In the genomic region with DNA sequence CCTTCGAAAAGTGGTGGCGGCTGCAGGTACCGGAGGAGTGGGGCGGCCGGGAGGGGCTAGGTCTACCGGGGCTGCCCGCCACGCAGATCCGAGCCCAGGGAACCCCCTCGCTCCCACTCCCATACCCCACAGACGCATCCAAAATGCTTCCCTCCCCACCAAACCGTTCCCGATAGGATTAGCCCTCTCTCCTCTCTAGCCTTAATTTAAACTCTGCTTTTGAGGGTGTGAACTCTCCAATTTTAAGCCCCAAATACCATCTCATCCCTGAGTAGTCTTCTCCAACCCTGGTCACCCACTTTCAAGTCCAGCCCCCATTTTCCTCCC, we compare ENCODE assay signal across 8 cellular contexts. TPM values are rescaled to one million over a fixed set of nuclear protein-coding genes. Genes with fewer than 3 reads are reported as not detected.
DNase-seq lines count a peak whose midpoint lies in the region; ATAC-seq and TF ChIP-seq lines count a peak whose summit lies in the region.

No MANE protein-coding gene starts in this region.

- H3K27me3 ChIP-seq in GM23338 (ENCODE audit: insufficient read depth): peaks cover 76% of the 10 kb centered on the region
- H3K27me3 ChIP-seq in iPS DF 6.9 (ENCODE audit: control insufficient read depth, insufficient read depth, low read length): peaks cover 32% of the 10 kb centered on the region
- peaks cover 33 to 50% (median 37%) of the 10 kb centered on the region in 3 donors for H3K27me3 ChIP-seq in skeletal muscle tissue (ENCODE audit: control insufficient read depth in 3 of 3, insufficient read depth in 3 of 3, low read length in 3 of 3)

- no peaks in the 10 kb centered on the region for H3K9me2 ChIP-seq in GM23338 (ENCODE audit: insufficient read depth)

- H3K4me3 ChIP-seq in GM23338 (peak overlapping the region; percentile 75), iPS DF 6.9 (ENCODE audit: low read length) (peak overlapping the region; percentile 52; the same call in 1 of the 2 replicates), skeletal muscle tissue (ENCODE audit: low read length in 3 of 3) (peak overlapping the region; percentile 56 to 77 (median 63))

- DNase-seq in GM23338 (ENCODE audit: low spot score) (no peak), iPS DF 6.9 (ENCODE audit: low read depth, low spot score) (no peak), DMS153 treated with DMSO at 0.1 percent for 48 hours (lab: John Stamatoyannopoulos, UW; ENCODE audit: unreplicated experiment) (no peak), SHP77 (lab: John Stamatoyannopoulos, UW) (no peak)
- no peak for DNase-seq in activated CD4-positive, alpha-beta memory T cell treated with anti-CD3 and anti-CD28 coated beads, Interleukin-2, amount 10 ng/mL, durations not matched to agents 7 days and 5 days

- no CpG with 5 or more reads among the region's 13 CpGs for WGBS in iPS DF 6.9 (ENCODE audit: insufficient coverage, insufficient read length)

- H3K4me3 Mint-ChIP-seq in GM23338: peak overlapping the region; percentile 70
- H3K4me3 Mint-ChIP-seq in activated CD4-positive, alpha-beta memory T cell treated with anti-CD3 and anti-CD28 coated beads, Interleukin-2, amount 10 ng/mL, durations not matched to agents 7 days and 5 days: peak overlapping the region; percentile 74

- 0 out of 2 replicates have a peak, but pooled peaks cover 5% of the 10 kb centered on the region for H4K20me1 ChIP-seq in GM23338 (replicated peaks; ENCODE audit: insufficient read depth)

- H3K36me3 Mint-ChIP-seq in GM23338 (ENCODE audit: low read depth): no peaks in the 10 kb centered on the region; the same call in 2 of the 3 replicates
- peaks cover 3% of the 10 kb centered on the region for H3K36me3 Mint-ChIP-seq in activated CD4-positive, alpha-beta memory T cell treated with anti-CD3 and anti-CD28 coated beads, Interleukin-2, amount 10 ng/mL, durations not matched to agents 7 days and 5 days (ENCODE audit: low read depth)

- no peaks in the 10 kb centered on the region for H3K79me2 ChIP-seq in GM23338 (replicated peaks; ENCODE audit: insufficient read depth)

- H3K9ac ChIP-seq in skeletal muscle tissue (ENCODE audit: low read depth in 1 of 3, low read length in 3 of 3): peak overlapping the region in 2 of 3 donors; percentile 55 to 76

- no peak overlapping the region for H3K27ac Mint-ChIP-seq in GM23338
- H3K27ac Mint-ChIP-seq in activated CD4-positive, alpha-beta memory T cell treated with anti-CD3 and anti-CD28 coated beads, Interleukin-2, amount 10 ng/mL, durations not matched to agents 7 days and 5 days: no peak overlapping the region

- H3K9me3 Mint-ChIP-seq in GM23338: no peaks in the 10 kb centered on the region; the same call in 1 of the 3 replicates
- H3K9me3 Mint-ChIP-seq in activated CD4-positive, alpha-beta memory T cell treated with anti-CD3 and anti-CD28 coated beads, Interleukin-2, amount 10 ng/mL, durations not matched to agents 7 days and 5 days: no peaks in the 10 kb centered on the region

- H3K4me1 ChIP-seq in GM23338 (ENCODE audit: insufficient read depth): peaks cover 9% of the 10 kb centered on the region; the same call in 1 of the 2 replicates
- no peaks in the 10 kb centered on the region for H3K4me1 ChIP-seq in iPS DF 6.9 (ENCODE audit: control insufficient read depth, insufficient read depth, low read length)
- H3K4me1 ChIP-seq in skeletal muscle tissue (ENCODE audit: control insufficient read depth in 3 of 3, insufficient read depth in 3 of 3, low read length in 3 of 3): peaks cover 12 to 23% (median 17%) of the 10 kb centered on the region in 3 donors

- H3K36me3 ChIP-seq in GM23338 (ENCODE audit: insufficient read depth): no peaks in the 10 kb centered on the region
- no peaks in the 10 kb centered on the region for H3K36me3 ChIP-seq in iPS DF 6.9 (ENCODE audit: control insufficient read depth, insufficient read depth, low read length)
- no peaks in the 10 kb centered on the region for H3K36me3 ChIP-seq in skeletal muscle tissue (ENCODE audit: control insufficient read depth in 3 of 3, insufficient read depth in 3 of 3, low read length in 3 of 3)

- H3K9me3 ChIP-seq in iPS DF 6.9 (ENCODE audit: control insufficient read depth, insufficient read depth, low read length) (no peaks in the 10 kb centered on the region), skeletal muscle tissue (ENCODE audit: control insufficient read depth in 3 of 3, low read length in 3 of 3) (no peaks in the 10 kb centered on the region)

- CTCF ChIA-PET in activated CD4-positive, alpha-beta memory T cell treated with anti-CD3 and anti-CD28 coated beads, Interleukin-2, amount 10 ng/mL, durations not matched to agents 7 days and 5 days (lab: Charles Lee): no interaction called here

- POLR2A ChIA-PET in activated CD4-positive, alpha-beta memory T cell treated with anti-CD3 and anti-CD28 coated beads, Interleukin-2, amount 10 ng/mL, durations not matched to agents 7 days and 5 days (lab: Charles Lee): interaction anchor here (1.0 to 2.4 kb wide), 2 partner anchors 28 to 50 kb away, joined by 3 to 9 read pairs; no protein-coding TSS in a partner anchor

- peak overlapping the region; percentile 96 for H2AFZ ChIP-seq in GM23338

- H3K4me1 Mint-ChIP-seq in GM23338: peaks cover 12% of the 10 kb centered on the region
- H3K4me1 Mint-ChIP-seq in activated CD4-positive, alpha-beta memory T cell treated with anti-CD3 and anti-CD28 coated beads, Interleukin-2, amount 10 ng/mL, durations not matched to agents 7 days and 5 days: peaks cover 26% of the 10 kb centered on the region

- ATAC-seq in GM23338 (no peak), HG02870 (IDR thresholded peaks at IDR 0.05; ENCODE audit: unreplicated experiment) (no peak), GM21529 (IDR thresholded peaks at IDR 0.05; ENCODE audit: unreplicated experiment) (no peak)

- peaks cover 10% of the 10 kb centered on the region; the same call in 1 of the 2 replicates for H3F3A ChIP-seq in GM23338 (replicated peaks; ENCODE audit: low read depth)

- H3K4me2 ChIP-seq in GM23338: peak overlapping the region; percentile 91

- no peak overlapping the region for H3K27ac ChIP-seq in GM23338 (ENCODE audit: low read depth)
- no peak overlapping the region for H3K27ac ChIP-seq in iPS DF 6.9 (ENCODE audit: low read length)
- no peak overlapping the region for H3K27ac ChIP-seq in skeletal muscle tissue (ENCODE audit: low read depth, low read length)

- H3K27me3 Mint-ChIP-seq in GM23338 (ENCODE audit: insufficient read depth, low read depth, poor library complexity): peaks cover 66% of the 10 kb centered on the region
- peaks cover 37% of the 10 kb centered on the region for H3K27me3 Mint-ChIP-seq in activated CD4-positive, alpha-beta memory T cell treated with anti-CD3 and anti-CD28 coated beads, Interleukin-2, amount 10 ng/mL, durations not matched to agents 7 days and 5 days

- no peak for TF ChIP-seq CTCF in GM23338 (conservative IDR thresholded peaks at IDR 0.05; ENCODE audit: low read depth in 2 of 2)

TF ChIP-seq in GM23338, 12 proteins besides CTCF, POLR2A, EP300 and RAD21 (continues in another document):
- no peak for TF ChIP-seq JUNB (IDR thresholded peaks at IDR 0.05; ENCODE audit: unreplicated experiment)
- TF ChIP-seq EZH2 (IDR thresholded peaks at IDR 0.05; ENCODE audit: low read depth, unreplicated experiment): no peak
- no peak for TF ChIP-seq ZNF114 (CRISPR knock-in tag; IDR thresholded peaks at IDR 0.05)

RNA-seq across cellular contexts. Expression of a gene that starts 0.3 kb away (rescaled TPM):
- total RNA-seq in GM23338 (2014; rRNA removed; shearing (Covaris generic)): 4.1 and 6.8 TPM in 2 replicates
- polyA plus RNA-seq in GM23338 (2016; fragmentation: Nextera tagmentation; extraction: Ambion mirVana): 3.7 and 4.0 TPM in 2 replicates
- 1 to 10 TPM; 2.2 to 2.6 TPM for total RNA-seq in activated CD4-positive, alpha-beta memory T cell treated with anti-CD3 and anti-CD28 coated beads, Interleukin-2, amount 10 ng/mL, durations not matched to agents 7 days and 5 days
- total RNA-seq in skeletal muscle tissue: 1.6 TPM

RNA-seq across cellular contexts. Expression of a gene that starts 0.4 kb away (rescaled TPM):
- total RNA-seq in GM23338 (2014; rRNA removed; shearing (Covaris generic)): 1.4 TPM in 1 of 2 replicates, not detected in the other
- 0.21 and 0.32 TPM in 2 replicates for polyA plus RNA-seq in GM23338 (2016; fragmentation: Nextera tagmentation; extraction: Ambion mirVana)
- under 1 TPM in 1 of 2 experiments, not detected in 1; 0.10 TPM for total RNA-seq in activated CD4-positive, alpha-beta memory T cell treated with anti-CD3 and anti-CD28 coated beads, Interleukin-2, amount 10 ng/mL, durations not matched to agents 7 days and 5 days
- total RNA-seq in skeletal muscle tissue: 0.52 TPM

RNA-seq across cellular contexts. Expression of a gene that starts 8.8 kb away (rescaled TPM):
- 15.5 and 16.7 TPM in 2 replicates for total RNA-seq in GM23338 (2014; rRNA removed; shearing (Covaris generic))
- 32.8 and 33.3 TPM in 2 replicates for polyA plus RNA-seq in GM23338 (2016; fragmentation: Nextera tagmentation; extraction: Ambion mirVana)
- 10 to 100 TPM; 24.6 to 25.3 TPM for total RNA-seq in activated CD4-positive, alpha-beta memory T cell treated with anti-CD3 and anti-CD28 coated beads, Interleukin-2, amount 10 ng/mL, durations not matched to agents 7 days and 5 days
- total RNA-seq in skeletal muscle tissue: 6.3 TPM

RNA-seq across cellular contexts. Expression of a gene that starts 29.6 kb away (rescaled TPM):
- total RNA-seq in GM23338 (2014; rRNA removed; shearing (Covaris generic)): 23.0 and 45.0 TPM in 2 replicates
- polyA plus RNA-seq in GM23338 (2016; fragmentation: Nextera tagmentation; extraction: Ambion mirVana): 37.3 and 39.5 TPM in 2 replicates
- total RNA-seq in activated CD4-positive, alpha-beta memory T cell treated with anti-CD3 and anti-CD28 coated beads, Interleukin-2, amount 10 ng/mL, durations not matched to agents 7 days and 5 days: 100 to 1,000 TPM; 372 to 378 TPM
- 7.3 TPM for total RNA-seq in skeletal muscle tissue

RNA-seq across cellular contexts. Expression of a gene that starts 31.7 kb away (rescaled TPM):
- total RNA-seq in GM23338 (2014; rRNA removed; shearing (Covaris generic)): not detected in 2 replicates
- not detected in 2 replicates for polyA plus RNA-seq in GM23338 (2016; fragmentation: Nextera tagmentation; extraction: Ambion mirVana)
- total RNA-seq in activated CD4-positive, alpha-beta memory T cell treated with anti-CD3 and anti-CD28 coated beads, Interleukin-2, amount 10 ng/mL, durations not matched to agents 7 days and 5 days: under 1 TPM in 1 of 2 experiments, not detected in 1; 0.35 TPM
- total RNA-seq in skeletal muscle tissue: not detected
